28 cellular contexts compared by ENCODE assay signal in the genomic region with DNA sequence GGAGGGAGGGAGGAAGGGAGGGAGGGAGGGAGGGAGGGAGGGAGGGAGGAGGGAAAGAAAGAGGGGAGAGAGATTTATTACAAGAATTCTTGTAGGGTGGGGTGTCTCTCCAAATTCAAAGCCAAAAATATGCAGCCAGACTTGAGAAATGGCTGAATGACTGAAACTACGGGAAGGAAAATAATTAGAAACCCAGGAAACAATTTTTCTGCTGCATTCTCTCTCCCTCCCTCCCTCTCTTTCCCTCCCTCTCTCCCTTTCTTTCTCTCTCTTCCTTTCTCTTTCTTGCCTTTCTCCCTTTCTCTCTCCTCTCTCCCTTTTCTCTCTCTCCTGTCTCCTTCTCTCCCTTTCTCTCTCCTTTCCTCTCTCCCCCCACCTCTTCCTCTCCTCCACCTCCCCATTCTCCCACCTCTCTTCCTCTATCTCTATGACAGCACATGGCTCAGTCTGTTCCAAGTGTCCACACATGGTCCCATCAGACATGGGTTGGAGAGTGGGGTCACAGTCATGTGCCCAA.
"Had no signal": no experiment of that assay in that cellular context is flagged by ENCODE, and none has a peak within 500 bp of the region (broad histone marks: within the 10 kb centered on the region; RNA-seq: fewer than 3 reads in every experiment).

No MANE protein-coding gene starts in this region.

- H3K9me3 ChIP-seq: SJCRH30 had no signal

- H3K4me1 Mint-ChIP-seq: activated CD4-positive, alpha-beta T cell treated with anti-CD3 and anti-CD28 coated beads, Interleukin-2, amount 10 ng/mL, durations not matched to agents 24 days and 14 days; activated naive CD8-positive, alpha-beta T cell treated with anti-CD3 and anti-CD28 coated beads for 36 hours; activated T-helper 17 cell treated with anti-CD3 and anti-CD28 coated beads, Interleukin-2, amount 50 U/mL, for 72 hours had no signal

- FAIRE-seq: TTC549 had no signal

- H3K4me1 ChIP-seq: SJCRH30 had no signal

- H3K36me3 ChIP-seq: brain microvascular endothelial cell, cardiac muscle cell, SJCRH30 had no signal

- H3K27ac ChIP-seq: brain microvascular endothelial cell, cardiac muscle cell, SJCRH30 had no signal

- H3K4me3 ChIP-seq: cardiac muscle cell, SJCRH30, SK-N-MC had no signal

- DNase-seq: activated CD4-positive, alpha-beta T cell treated with anti-CD3 and anti-CD28 coated beads, Interleukin-2, amount 10 ng/mL, durations not matched to agents 24 days and 14 days; activated CD4-positive, alpha-beta T cell treated with anti-CD3 and anti-CD28 coated beads, Interleukin-2, amount 50 U/mL, for 4 hours; activated CD8-positive, alpha-beta T cell treated with anti-CD3 and anti-CD28 coated beads for 36 hours; activated effector memory CD4-positive, alpha-beta T cell treated with anti-CD3 and anti-CD28 coated beads, Interleukin-2, amount 50 U/mL, for 16 hours; activated naive CD4-positive, alpha-beta T cell; activated naive CD4-positive, alpha-beta T cell treated with anti-CD3 and anti-CD28 coated beads, Interleukin-2, amount 50 U/mL, for 16 hours; activated naive CD8-positive, alpha-beta T cell treated with anti-CD3 and anti-CD28 coated beads for 36 hours; activated T-cell treated with anti-CD3 and anti-CD28 coated beads, Interleukin-2, amount 50 U/mL, for 1 hour; activated T-cell treated with anti-CD3 and anti-CD28 coated beads, Interleukin-2, amount 50 U/mL, for 72 hours; amniotic stem cell; aorta; brain microvascular endothelial cell; NCI-H1092 treated with DMSO at 0.1 percent for 48 hours; NCI-H1417 treated with DMSO at 0.1 percent for 48 hours; NCI-H187 treated with DMSO at 0.1 percent for 48 hours; NCI-H2081; NCI-H2171 treated with DMSO at 0.1 percent for 48 hours; NCI-H226; NCI-H524 treated with DMSO at 0.1 percent for 48 hours; SHP77; SJCRH30 had no signal

- H3K27ac Mint-ChIP-seq: activated CD4-positive, alpha-beta T cell treated with anti-CD3 and anti-CD28 coated beads, Interleukin-2, amount 10 ng/mL, durations not matched to agents 24 days and 14 days; activated CD8-positive, alpha-beta T cell treated with anti-CD3 and anti-CD28 coated beads for 36 hours; activated naive CD8-positive, alpha-beta T cell treated with anti-CD3 and anti-CD28 coated beads for 36 hours; activated T-cell treated with anti-CD3 and anti-CD28 coated beads, Interleukin-2, amount 50 U/mL, for 72 hours; activated T-helper 17 cell treated with anti-CD3 and anti-CD28 coated beads, Interleukin-2, amount 50 U/mL, for 72 hours; T-helper 1 cell treated with Interleukin-12 subunit alpha and Interleukin-12 subunit beta and Interleukin-4 antibody, amounts not matched to agents 30 μg/mL and 1 μg/mL, for 36 hours; T-helper 2 cell treated with Interferon-gamma antibody and Interleukin-4, amounts not matched to agents 5 μg/mL and 100 μg/mL, for 36 hours had no signal

- H3K9me3 Mint-ChIP-seq: activated CD4-positive, alpha-beta T cell treated with anti-CD3 and anti-CD28 coated beads, Interleukin-2, amount 10 ng/mL, durations not matched to agents 24 days and 14 days; activated CD8-positive, alpha-beta T cell treated with anti-CD3 and anti-CD28 coated beads for 36 hours; activated naive CD8-positive, alpha-beta T cell treated with anti-CD3 and anti-CD28 coated beads for 36 hours; activated T-cell treated with anti-CD3 and anti-CD28 coated beads, Interleukin-2, amount 50 U/mL, for 72 hours; activated T-helper 17 cell treated with anti-CD3 and anti-CD28 coated beads, Interleukin-2, amount 50 U/mL, for 72 hours; T-helper 1 cell treated with Interleukin-12 subunit alpha and Interleukin-12 subunit beta and Interleukin-4 antibody, amounts not matched to agents 30 μg/mL and 1 μg/mL, for 36 hours; T-helper 2 cell treated with Interferon-gamma antibody and Interleukin-4, amounts not matched to agents 5 μg/mL and 100 μg/mL, for 36 hours had no signal

- ATAC-seq: activated CD8-positive, alpha-beta T cell treated with anti-CD3 and anti-CD28 coated beads for 36 hours; activated T-cell treated with anti-CD3 and anti-CD28 coated beads, Interleukin-2, amount 50 U/mL, for 72 hours; activated T-helper 17 cell treated with anti-CD3 and anti-CD28 coated beads, Interleukin-2, amount 50 U/mL, for 72 hours; Panc1 had no signal

- H3K27me3 ChIP-seq: brain microvascular endothelial cell, cardiac muscle cell had no signal

- H3K4me3 Mint-ChIP-seq: activated CD4-positive, alpha-beta T cell treated with anti-CD3 and anti-CD28 coated beads, Interleukin-2, amount 10 ng/mL, durations not matched to agents 24 days and 14 days; activated CD8-positive, alpha-beta T cell treated with anti-CD3 and anti-CD28 coated beads for 36 hours; activated naive CD8-positive, alpha-beta T cell treated with anti-CD3 and anti-CD28 coated beads for 36 hours; activated T-cell treated with anti-CD3 and anti-CD28 coated beads, Interleukin-2, amount 50 U/mL, for 72 hours; activated T-helper 17 cell treated with anti-CD3 and anti-CD28 coated beads, Interleukin-2, amount 50 U/mL, for 72 hours; T-helper 1 cell treated with Interleukin-12 subunit alpha and Interleukin-12 subunit beta and Interleukin-4 antibody, amounts not matched to agents 30 μg/mL and 1 μg/mL, for 36 hours; T-helper 2 cell treated with Interferon-gamma antibody and Interleukin-4, amounts not matched to agents 5 μg/mL and 100 μg/mL, for 36 hours had no signal

- H3K36me3 Mint-ChIP-seq: activated naive CD8-positive, alpha-beta T cell treated with anti-CD3 and anti-CD28 coated beads for 36 hours had no signal
